6 cellular contexts compared by ENCODE assay signal in genomic region chr1:222157612-222158011, GRCh38.
"Had no signal": no experiment of that assay in that cellular context is flagged by ENCODE, and none has a peak within 500 bp of the region (broad histone marks: within the 10 kb centered on the region; RNA-seq: fewer than 3 reads in every experiment).

No MANE protein-coding gene starts in this region.

- H3K27me3 Mint-ChIP-seq: IgD-negative memory B cell had no signal

- H3K27ac ChIP-seq: HL-60 had no signal

- H3K4me3 ChIP-seq: K562 had no signal

- H3K4me1 Mint-ChIP-seq: IgD-negative memory B cell had no signal

- DNase-seq: IMR-90, KBM-7, KG1 had no signal
